In the genomic region with DNA sequence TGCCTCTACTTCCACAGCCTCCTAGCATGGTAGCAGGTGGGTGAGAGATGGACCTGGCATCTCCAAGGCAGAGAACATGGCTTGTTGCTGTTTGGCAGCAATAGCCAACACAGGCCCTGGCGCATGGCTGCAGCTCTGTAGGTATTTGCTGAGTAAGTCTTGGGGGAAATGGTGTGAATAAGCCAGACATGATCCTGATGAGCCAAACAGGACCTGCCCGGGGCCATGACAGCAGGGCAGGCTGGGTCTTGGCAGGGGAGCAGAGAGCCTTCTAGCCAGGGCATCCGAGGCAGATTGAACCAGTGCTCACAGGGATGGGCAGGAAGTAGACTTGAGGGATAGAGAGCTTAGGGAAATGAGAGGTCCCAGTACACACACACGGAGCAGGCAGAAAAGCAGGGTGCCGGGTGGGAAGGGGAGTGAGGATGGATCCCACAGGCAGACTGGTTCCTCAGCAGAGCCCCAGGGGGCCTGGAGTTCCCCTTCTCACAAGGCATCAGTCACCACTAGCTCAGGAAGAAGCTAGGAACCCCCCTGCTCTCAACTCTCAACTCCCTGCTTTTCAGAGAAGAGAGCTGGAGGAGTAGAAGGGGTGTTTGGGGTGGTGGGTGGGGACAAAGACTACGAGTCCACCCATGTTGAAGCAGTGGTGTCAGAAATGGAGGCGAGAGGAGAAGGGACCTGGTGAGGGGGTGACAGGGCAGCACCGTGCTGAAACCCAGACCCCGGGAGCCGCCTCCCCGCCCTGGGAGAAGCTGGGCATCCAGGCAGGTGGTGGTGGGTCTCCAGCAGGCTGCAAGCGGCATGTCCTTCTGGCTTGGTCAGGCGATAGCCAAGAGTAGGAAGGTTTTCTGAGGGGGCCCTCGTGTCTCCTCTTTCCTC, we compare ENCODE assay signal across 2 cellular contexts.
TF ChIP-seq lines count a peak whose summit lies in the region.

No MANE protein-coding gene starts in this region.

TF ChIP-seq in IMR-90, 13 proteins besides CTCF, POLR2A, EP300 and RAD21:
- TF ChIP-seq MAFK (IDR thresholded peaks at IDR 0.05; ENCODE audit: low read depth, low read length) (peak; percentile 31; the same call in 1 of the 2 replicates), FOS (IDR thresholded peaks at IDR 0.05; ENCODE audit: low read depth, low read length) (no peak)
TF ChIP-seq in IMR-90: peak in this region for 1.

TF ChIP-seq in WTC11, 78 proteins besides CTCF, POLR2A, EP300 and RAD21:
- TF ChIP-seq, protein P1, sequence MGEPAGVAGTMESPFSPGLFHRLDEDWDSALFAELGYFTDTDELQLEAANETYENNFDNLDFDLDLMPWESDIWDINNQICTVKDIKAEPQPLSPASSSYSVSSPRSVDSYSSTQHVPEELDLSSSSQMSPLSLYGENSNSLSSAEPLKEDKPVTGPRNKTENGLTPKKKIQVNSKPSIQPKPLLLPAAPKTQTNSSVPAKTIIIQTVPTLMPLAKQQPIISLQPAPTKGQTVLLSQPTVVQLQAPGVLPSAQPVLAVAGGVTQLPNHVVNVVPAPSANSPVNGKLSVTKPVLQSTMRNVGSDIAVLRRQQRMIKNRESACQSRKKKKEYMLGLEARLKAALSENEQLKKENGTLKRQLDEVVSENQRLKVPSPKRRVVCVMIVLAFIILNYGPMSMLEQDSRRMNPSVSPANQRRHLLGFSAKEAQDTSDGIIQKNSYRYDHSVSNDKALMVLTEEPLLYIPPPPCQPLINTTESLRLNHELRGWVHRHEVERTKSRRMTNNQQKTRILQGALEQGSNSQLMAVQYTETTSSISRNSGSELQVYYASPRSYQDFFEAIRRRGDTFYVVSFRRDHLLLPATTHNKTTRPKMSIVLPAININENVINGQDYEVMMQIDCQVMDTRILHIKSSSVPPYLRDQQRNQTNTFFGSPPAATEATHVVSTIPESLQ (CRISPR knock-in tag; IDR thresholded peaks at IDR 0.05) = no peak
- TF ChIP-seq TEAD1 (CRISPR knock-in tag; IDR thresholded peaks at IDR 0.05) (no peak), ZNF138 (CRISPR knock-in tag; conservative IDR thresholded peaks at IDR 0.05) (no peak), JAZF1 (CRISPR knock-in tag; IDR thresholded peaks at IDR 0.05) (no peak), ATF1 (CRISPR knock-in tag; IDR thresholded peaks at IDR 0.05) (no peak)
- TF ChIP-seq, protein P2, sequence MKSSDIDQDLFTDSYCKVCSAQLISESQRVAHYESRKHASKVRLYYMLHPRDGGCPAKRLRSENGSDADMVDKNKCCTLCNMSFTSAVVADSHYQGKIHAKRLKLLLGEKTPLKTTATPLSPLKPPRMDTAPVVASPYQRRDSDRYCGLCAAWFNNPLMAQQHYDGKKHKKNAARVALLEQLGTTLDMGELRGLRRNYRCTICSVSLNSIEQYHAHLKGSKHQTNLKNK (CRISPR knock-in tag; IDR thresholded peaks at IDR 0.05) = no peak
TF ChIP-seq in WTC11: peak in this region for 0.
